In genomic region chr2:156079845-156080244, GRCh38 we compare ENCODE assay signal across 6 cellular contexts.
"Had no signal": no experiment of that assay in that cellular context is flagged by ENCODE, and none has a peak within 500 bp of the region (broad histone marks: within the 10 kb centered on the region; RNA-seq: fewer than 3 reads in every experiment).

No MANE protein-coding gene starts in this region.

- H3K27ac ChIP-seq: HL-60, KMS-11 had no signal

- H3K4me2 ChIP-seq: KMS-11 had no signal

- H3K9ac ChIP-seq: KMS-11 had no signal

- DNase-seq: IMR-90, KBM-7, KG1 had no signal

- FAIRE-seq: HTR-8/SVneo had no signal
